22 cellular contexts compared by ENCODE assay signal in genomic region chr9:91937031-91937430, GRCh38. TPM values are rescaled to one million over a fixed set of nuclear protein-coding genes. Genes with fewer than 3 reads are reported as not detected.
A peak's percentile ranks its signal among the peaks of the same experiment; 100 is the strongest.
DNase-seq lines count a peak whose midpoint lies in the region; ATAC-seq and TF ChIP-seq lines count a peak whose summit lies in the region.
"Had no signal": no experiment of that assay in that cellular context is flagged by ENCODE, and none has a peak within 500 bp of the region (broad histone marks: within the 10 kb centered on the region; RNA-seq: fewer than 3 reads in every experiment).

No MANE protein-coding gene starts in this region.

- no peaks in the 10 kb centered on the region for H3K27me3 Mint-ChIP-seq in endodermal cell (ENCODE audit: insufficient read depth)
- H3K27me3 Mint-ChIP-seq in CD8-positive, alpha-beta T cell (ENCODE audit: low read depth) = no peaks in the 10 kb centered on the region

- H3K4me3 ChIP-seq in endodermal cell (ENCODE audit: low read length) (no peak overlapping the region), mesendoderm (ENCODE audit: low read length) (no peak overlapping the region)
- H3K4me3 ChIP-seq in CD8-positive, alpha-beta T cell (ENCODE audit: low read depth, low read length) = no peak overlapping the region
- H3K4me3 ChIP-seq: BLaER1 treated with 17β-estradiol and CSF1 and Interleukin-3, amounts not matched to agents 10 nM and 100 nM had no signal

- H3K56ac ChIP-seq in mesendoderm (ENCODE audit: low read length) = peak overlapping the region; percentile 57

- H3K79me2 ChIP-seq in mesendoderm (ENCODE audit: control insufficient read depth, insufficient read depth, low read length) = peaks cover 69% of the 10 kb centered on the region

- H3K27ac ChIP-seq in endodermal cell (ENCODE audit: low read depth, low read length) = no peak overlapping the region
- H3K27ac ChIP-seq in mesendoderm (ENCODE audit: low read depth, low read length) = no peak overlapping the region
- no peak overlapping the region for H3K27ac ChIP-seq in CD8-positive, alpha-beta T cell (ENCODE audit: low read depth, low read length)
- H3K27ac ChIP-seq: BLaER1 treated with 17β-estradiol and CSF1 and Interleukin-3, amounts not matched to agents 10 nM and 100 nM had no signal

- H3K79me1 ChIP-seq in mesendoderm (ENCODE audit: low read length) = peaks cover 22% of the 10 kb centered on the region

- 90 to 94% methylated on average over 4 to 8 of the region's 8 CpGs for WGBS in endodermal cell (ENCODE audit: insufficient coverage in 1 of 2, insufficient read length in 1 of 2), 2 experiments
- WGBS in mesendoderm (ENCODE audit: extremely low coverage, insufficient coverage, low lambda C conversion rate) = no CpG with 5 or more reads among the region's 8 CpGs

- no peaks in the 10 kb centered on the region for H3K27me3 ChIP-seq in endodermal cell (ENCODE audit: control insufficient read depth, insufficient read depth, low read length, poor library complexity, severe bottlenecking)
- H3K27me3 ChIP-seq in mesendoderm (ENCODE audit: insufficient read depth, low read length, poor library complexity) = no peaks in the 10 kb centered on the region
- H3K27me3 ChIP-seq in CD8-positive, alpha-beta T cell (ENCODE audit: insufficient read depth, low read length) = no peaks in the 10 kb centered on the region
- H3K27me3 ChIP-seq: BLaER1 treated with 17β-estradiol and CSF1 and Interleukin-3, amounts not matched to agents 10 nM and 100 nM had no signal

- H4K8ac ChIP-seq in mesendoderm (ENCODE audit: low read depth, low read length) = peak overlapping the region; percentile 39

- CTCF ChIA-PET in CD8-positive, alpha-beta T cell (lab: Charles Lee) = no interaction called here

- DNase-seq in endodermal cell (no peak), mesendoderm (no peak), posterior vena cava (ENCODE audit: low spot score) (peak; percentile 4), NCI-H510A treated with DMSO at 0.1 percent for 48 hours (lab: John Stamatoyannopoulos, UW) (no peak)
- DNase-seq in stimulated activated CD4-positive, alpha-beta T cell treated with anti-CD3 and anti-CD28 coated beads, Interleukin-2, amount 100 ng/mL, for 24 hours = no peak
- DNase-seq in activated CD4-positive, alpha-beta T cell treated with anti-CD3 and anti-CD28 coated beads for 1 hour = no peak
- DNase-seq in CD8-positive, alpha-beta T cell = no peak
- DNase-seq: CD8-positive, alpha-beta memory T cell; DMS53; GOT3; MM.1S; NCI-H1092; NCI-H146; NCI-H2029 treated with DMSO at 0.1 percent for 48 hours; NCI-H2171; NCI-H446; NCI-H748 treated with DMSO at 0.1 percent for 48 hours; NK-92 treated with Interleukin-12 subunit alpha and Interleukin-12 subunit beta, amount 100 ng/mL, for 24 hours; SHP77 had no signal

- H3K4me1 ChIP-seq in endodermal cell (ENCODE audit: control insufficient read depth, insufficient read depth, low read length) = peaks cover 30% of the 10 kb centered on the region
- H3K4me1 ChIP-seq in mesendoderm (ENCODE audit: control insufficient read depth, low read depth, low read length) = peaks cover 32% of the 10 kb centered on the region
- no peaks in the 10 kb centered on the region for H3K4me1 ChIP-seq in CD8-positive, alpha-beta T cell (ENCODE audit: insufficient read depth, low read length)
- H3K4me1 ChIP-seq: BLaER1 treated with 17β-estradiol and CSF1 and Interleukin-3, amounts not matched to agents 10 nM and 100 nM had no signal

- no peak overlapping the region for H2BK120ac ChIP-seq in mesendoderm (ENCODE audit: low read depth, low read length)

- H3K27ac Mint-ChIP-seq in endodermal cell = peak overlapping the region; percentile 82
- H3K27ac Mint-ChIP-seq in CD8-positive, alpha-beta T cell = no peak overlapping the region
- H3K27ac Mint-ChIP-seq: CD8-positive, alpha-beta memory T cell had no signal

- no peak for TF ChIP-seq CTCF in endodermal cell (conservative IDR thresholded peaks at IDR 0.05)
- no peak for TF ChIP-seq CTCF in CD8-positive, alpha-beta T cell (IDR thresholded peaks at IDR 0.05)

- H3K9me3 ChIP-seq in endodermal cell (ENCODE audit: control insufficient read depth, low read length) = peaks cover 20% of the 10 kb centered on the region
- no peaks in the 10 kb centered on the region for H3K9me3 ChIP-seq in CD8-positive, alpha-beta T cell (ENCODE audit: low read length)

- H4K5ac ChIP-seq in mesendoderm (ENCODE audit: low read length) = no peak overlapping the region

- H3K36me3 ChIP-seq in endodermal cell (ENCODE audit: control insufficient read depth, insufficient read depth, low read length) = peaks cover 72% of the 10 kb centered on the region
- H3K36me3 ChIP-seq in mesendoderm (ENCODE audit: control insufficient read depth, insufficient read depth, low read length) = no peaks in the 10 kb centered on the region
- H3K36me3 ChIP-seq in CD8-positive, alpha-beta T cell (ENCODE audit: insufficient read depth, low read length) = no peaks in the 10 kb centered on the region
- H3K36me3 ChIP-seq: BLaER1 treated with 17β-estradiol and CSF1 and Interleukin-3, amounts not matched to agents 10 nM and 100 nM had no signal

- no peak for ATAC-seq in CD8-positive, alpha-beta T cell
- ATAC-seq: HCT116 had no signal

- H2AK5ac ChIP-seq in mesendoderm (ENCODE audit: low read length) = no peak overlapping the region

- no peak overlapping the region for H2BK5ac ChIP-seq in mesendoderm (ENCODE audit: low read length)

- intact Hi-C loops in posterior vena cava (cut with DNase I) = no loop called here
- intact Hi-C loops in CD8-positive, alpha-beta T cell (cut with DNase I, micrococcal nuclease) = no loop called here

- H3K4ac ChIP-seq in mesendoderm (ENCODE audit: low read depth, low read length) = peak overlapping the region; percentile 79

- peaks cover 68% of the 10 kb centered on the region for H3K36me3 Mint-ChIP-seq in endodermal cell (ENCODE audit: low read depth)
- H3K36me3 Mint-ChIP-seq in CD8-positive, alpha-beta T cell = no peaks in the 10 kb centered on the region

- H3K18ac ChIP-seq in mesendoderm (ENCODE audit: low read length) = peak overlapping the region; percentile 93

- H3K4me1 Mint-ChIP-seq in endodermal cell = peaks cover 56% of the 10 kb centered on the region
- H3K4me1 Mint-ChIP-seq in CD8-positive, alpha-beta T cell (ENCODE audit: low read depth) = no peaks in the 10 kb centered on the region

- no peak overlapping the region for H3K23ac ChIP-seq in mesendoderm (ENCODE audit: low read length)

- POLR2A ChIA-PET in CD8-positive, alpha-beta T cell (lab: Charles Lee) = interaction anchor here (0.6 kb wide), 1 partner anchor 142 kb away, joined by 3 read pairs; no protein-coding TSS in a partner anchor

- H3K4me3 Mint-ChIP-seq in endodermal cell = peak overlapping the region; percentile 21
- no peak overlapping the region for H3K4me3 Mint-ChIP-seq in CD8-positive, alpha-beta T cell
- H3K4me3 Mint-ChIP-seq: CD8-positive, alpha-beta memory T cell had no signal

- no peak overlapping the region for H2BK15ac ChIP-seq in mesendoderm (replicated peaks; ENCODE audit: low read depth)

- H3K9ac ChIP-seq in endodermal cell (ENCODE audit: extremely low read depth, low read length, poor library complexity, severe bottlenecking) (no peak overlapping the region), mesendoderm (ENCODE audit: low read length) (peak overlapping the region; percentile 17)
- H3K9ac ChIP-seq: BLaER1 treated with 17β-estradiol and CSF1 and Interleukin-3, amounts not matched to agents 10 nM and 100 nM had no signal

- H3K4me2 ChIP-seq in mesendoderm (ENCODE audit: low read length) = no peak overlapping the region
- H3K4me2 ChIP-seq: BLaER1 treated with 17β-estradiol and CSF1 and Interleukin-3, amounts not matched to agents 10 nM and 100 nM had no signal

- H3K9me3 Mint-ChIP-seq in endodermal cell = peaks cover 17% of the 10 kb centered on the region
- H3K9me3 Mint-ChIP-seq in CD8-positive, alpha-beta T cell = no peaks in the 10 kb centered on the region

RNA-seq across cellular contexts. Expression of gene ROR2, which starts 13.0 kb away (rescaled TPM):
- 100 to 1,000 TPM; 104 to 160 TPM for total RNA-seq in endodermal cell
- 39.8 TPM for polyA plus RNA-seq in endodermal cell (2013, experiment 1 of 2)
- 40.9 TPM for polyA plus RNA-seq in endodermal cell (2013, experiment 2 of 2)
- polyA plus RNA-seq in mesendoderm (2013, experiment 1 of 2) = 24.3 TPM
- 22.3 TPM for polyA plus RNA-seq in mesendoderm (2013, experiment 2 of 2)
- total RNA-seq in posterior vena cava = 10 to 100 TPM; 24.7 to 28.4 TPM
- under 1 TPM; 0.19 to 0.43 TPM for total RNA-seq in CD8-positive, alpha-beta T cell
- total RNA-seq: CD8-positive, alpha-beta memory T cell; LHCN-M2 had no signal

Comparison
In these comparisons a context has a peak if more than half of its experiments do, and no peak if none do; other contexts are left out.
1. RNA of gene ROR2, which starts 13.0 kb away (total RNA-seq): 104 to 160 TPM in endodermal cell and 24.7 to 28.4 TPM in posterior vena cava; 0.19 to 0.43 TPM in CD8-positive, alpha-beta T cell; every median in the first group is over 10 times any median in the second.